ENCODE assay signal across 8 cellular contexts in the genomic region with DNA sequence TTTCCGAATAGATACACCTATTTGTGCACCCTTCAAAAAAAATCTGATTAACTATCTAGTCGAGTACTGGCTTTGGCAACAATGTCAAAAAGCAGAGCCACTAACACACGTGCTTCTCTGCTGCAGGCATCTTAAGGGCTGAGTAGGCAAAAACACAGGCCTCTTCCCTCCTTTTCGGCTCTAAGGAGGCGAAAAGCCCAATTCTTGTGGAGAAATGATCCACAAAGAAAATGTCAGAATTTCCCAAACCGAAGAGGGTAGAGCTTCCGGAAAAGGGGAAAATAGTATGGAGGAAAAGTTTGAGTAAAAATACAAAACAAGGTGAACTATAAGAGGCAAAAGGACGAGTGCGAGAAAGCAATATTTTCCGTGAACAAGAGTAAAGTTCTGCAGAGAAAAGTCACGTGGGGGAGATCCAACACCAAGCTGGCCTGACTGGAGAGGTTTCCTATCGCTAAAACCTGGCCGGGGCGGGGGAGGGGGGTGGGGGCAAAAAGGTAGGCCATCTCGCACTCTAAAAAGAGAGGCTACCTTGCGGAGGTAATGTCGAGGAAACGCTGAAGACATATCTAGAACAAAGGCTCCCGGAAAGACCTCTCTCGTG. TPM values are rescaled to one million over a fixed set of nuclear protein-coding genes. Genes with fewer than 3 reads are reported as not detected.
DNase-seq lines count a peak whose midpoint lies in the region; ATAC-seq and TF ChIP-seq lines count a peak whose summit lies in the region.

No MANE protein-coding gene starts in this region.

- 0% methylated on average over 20 of the region's 20 CpGs for WGBS in testis, 2 donors

- H3K9me3 ChIP-seq in PC-9 (ENCODE audit: insufficient read depth, low read depth), result no peaks in the 10 kb centered on the region
- H3K9me3 ChIP-seq in lower lobe of right lung, result no peaks in the 10 kb centered on the region
- no peaks in the 10 kb centered on the region for H3K9me3 ChIP-seq in testis

- POLR2A ChIA-PET in PC-9 (lab: Charles Lee; ENCODE audit: unreplicated experiment), result interaction anchor here (0.6 to 0.7 kb wide), 3 partner anchors 588 to 859 kb away, joined by 3 to 6 read pairs (median 6); no protein-coding TSS in a partner anchor

- H3K4me1 ChIP-seq in PC-9 (replicated peaks; ENCODE audit: insufficient read depth), result peaks cover 21% of the 10 kb centered on the region
- peaks cover 32% of the 10 kb centered on the region for H3K4me1 ChIP-seq in lower lobe of right lung
- peaks cover 6% of the 10 kb centered on the region for H3K4me1 ChIP-seq in testis

- BruUV-seq in PC-9 (replicated peaks; lab: Mats Ljungman, UMichigan), result TSS peak; percentile 64

- TF ChIP-seq CTCF in PC-9 (conservative IDR thresholded peaks at IDR 0.05) (no peak), lower lobe of right lung (IDR thresholded peaks at IDR 0.05) (no peak), testis (IDR thresholded peaks at IDR 0.05) (no peak)

- H3K27me3 ChIP-seq in PC-9 (ENCODE audit: insufficient read depth, low read depth) (no peaks in the 10 kb centered on the region), lower lobe of right lung (ENCODE audit: low read depth) (no peaks in the 10 kb centered on the region), testis (no peaks in the 10 kb centered on the region)

- H3K9me2 ChIP-seq in PC-9 (ENCODE audit: insufficient read depth), result no peaks in the 10 kb centered on the region

- H3F3A ChIP-seq in PC-9 (ENCODE audit: insufficient read depth, low read depth), result peaks cover 6% of the 10 kb centered on the region

- H3K79me2 ChIP-seq in PC-9 (ENCODE audit: low read depth), result peaks cover 52% of the 10 kb centered on the region

- CTCF ChIA-PET in PC-9 (lab: Charles Lee), result no interaction called here

- peaks cover 37% of the 10 kb centered on the region for H3K36me3 ChIP-seq in PC-9 (ENCODE audit: low read depth)
- peaks cover 33% of the 10 kb centered on the region for H3K36me3 ChIP-seq in lower lobe of right lung
- no peaks in the 10 kb centered on the region for H3K36me3 ChIP-seq in testis (ENCODE audit: low read depth, missing control alignments)

- H4K20me1 ChIP-seq in PC-9 (ENCODE audit: insufficient read depth), result peaks cover 42% of the 10 kb centered on the region

- H3K4me3 ChIP-seq in PC-9 (peak overlapping the region; percentile 82), lower lobe of right lung (peak overlapping the region; percentile 77), testis (peak overlapping the region; percentile 92 to 97)

- TF ChIP-seq POLR2A in testis (IDR thresholded peaks at IDR 0.05), result no peak

- peak; percentile 20 for ATAC-seq in HG02610 (IDR thresholded peaks at IDR 0.05; ENCODE audit: unreplicated experiment)
- peak; percentile 69 to 73 for ATAC-seq in lower lobe of right lung

- H3K27ac ChIP-seq in PC-9 (peak overlapping the region; percentile 83), lower lobe of right lung (peak overlapping the region; percentile 94), testis (peak overlapping the region; percentile 78 to 91)

- H2AFZ ChIP-seq in PC-9, result peak overlapping the region; percentile 82

- intact Hi-C loops in PC-9 (cut with micrococcal nuclease; ENCODE audit: unreplicated experiment) (loop anchor here (2.0 to 5.0 kb wide), 2 partner anchors 442 to 875 kb away; a partner anchor contains a TSS), lower lobe of right lung (cut with DNase I) (no loop called here), testis (cut with DNase I; ENCODE audit: low total_unique reads) (no loop called here), posterior vena cava (cut with DNase I) (no loop called here)

- H3K4me2 ChIP-seq in PC-9, result peak overlapping the region; percentile 88

- peak; percentile 2 for DNase-seq in activated T-cell treated with anti-CD3 and anti-CD28 coated beads for 1 hour (ENCODE audit: low read depth)
- no peak for DNase-seq in activated T-cell treated with anti-CD3 and anti-CD28 coated beads, Interleukin-2, amount 50 U/mL, for 48 hours
- DNase-seq in PC-9, result no peak
- peak; percentile 14 for DNase-seq in cerebellum (ENCODE audit: low spot score)
- DNase-seq in lower lobe of right lung, result no peak
- peak; percentile 43 for DNase-seq in testis
- no peak for DNase-seq in posterior vena cava (ENCODE audit: low spot score)

RNA-seq across cellular contexts. Expression of a gene that starts 0.6 kb away (rescaled TPM):
- 75.8 and 79.6 TPM in 2 replicates for total RNA-seq in PC-9 (2021)
- 86.8 TPM for total RNA-seq in cerebellum
- total RNA-seq in lower lobe of right lung, result 85.2 TPM
- total RNA-seq in testis, result 100 to 1,000 TPM; 110 to 153 TPM
- polyA plus RNA-seq in testis (ENCODE audit: insufficient read depth, low read depth, low replicate concordance), result 92.7 TPM
- 10 to 100 TPM; 79.2 to 81.3 TPM for total RNA-seq in posterior vena cava

RNA-seq across cellular contexts. Expression of a gene that starts 32.7 kb away (rescaled TPM):
- total RNA-seq in PC-9 (2021), result 0.08 and 0.13 TPM in 2 replicates
- 44.7 TPM for total RNA-seq in cerebellum
- 1.9 TPM for total RNA-seq in lower lobe of right lung
- total RNA-seq in testis, result under 1 TPM; 0.31 to 0.43 TPM
- polyA plus RNA-seq in testis (ENCODE audit: insufficient read depth, low read depth, low replicate concordance), result 3.6 TPM
- 10 to 100 TPM; 15.6 to 23.1 TPM for total RNA-seq in posterior vena cava

Comparison
In these comparisons a context has a peak if more than half of its experiments do, and no peak if none do; other contexts are left out.
1. DNase-seq: peak in activated T-cell treated with anti-CD3 and anti-CD28 coated beads for 1 hour (single experiment), cerebellum (single experiment) and testis (single experiment); none in activated T-cell treated with anti-CD3 and anti-CD28 coated beads, Interleukin-2, amount 50 U/mL, for 48 hours (0 of 2), PC-9 (0 of 2), lower lobe of right lung (single experiment) and posterior vena cava (single experiment).
2. Peak in every context shown above with its lines, with median percentiles within 50 percentile points of each other: H3K27ac ChIP-seq and H3K4me3 ChIP-seq.